1 cellular context compared by ENCODE assay signal in the genomic region with DNA sequence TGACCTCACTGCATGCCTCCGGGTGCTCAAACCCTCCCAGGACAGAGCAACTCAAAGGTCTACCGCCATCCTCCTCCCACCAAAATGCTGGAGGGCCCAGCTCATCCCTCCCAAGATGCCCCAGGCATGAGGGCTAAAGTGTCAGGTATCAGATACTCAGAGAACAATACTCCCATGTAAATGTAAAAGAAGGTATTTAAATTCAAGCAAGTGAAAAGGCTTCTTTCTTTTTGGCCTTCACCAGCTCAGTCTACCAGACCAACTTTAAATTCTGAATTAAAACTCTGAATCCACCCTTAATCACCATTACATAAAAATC.
TF ChIP-seq lines count a peak whose summit lies in the region.

No MANE protein-coding gene starts in this region.

TF ChIP-seq in GM23338, 12 proteins besides CTCF, POLR2A, EP300 and RAD21 (continued from another document):
- TF ChIP-seq ZNF462 (CRISPR knock-in tag; IDR thresholded peaks at IDR 0.05) (peak; percentile 82; the same call in 1 of the 2 replicates), ZNF331 (CRISPR knock-in tag; IDR thresholded peaks at IDR 0.05; ENCODE audit: low read depth) (no peak), NANOG (IDR thresholded peaks at IDR 0.05; ENCODE audit: borderline replicate concordance) (peak; percentile 74), STAT1 (IDR thresholded peaks at IDR 0.05; ENCODE audit: unreplicated experiment) (no peak), ZNF114 (CRISPR knock-in tag; IDR thresholded peaks at IDR 0.05) (peak; percentile 93), EZH2phosphoT487 (IDR thresholded peaks at IDR 0.05; ENCODE audit: unreplicated experiment) (no peak)
- TF ChIP-seq, protein P1, sequence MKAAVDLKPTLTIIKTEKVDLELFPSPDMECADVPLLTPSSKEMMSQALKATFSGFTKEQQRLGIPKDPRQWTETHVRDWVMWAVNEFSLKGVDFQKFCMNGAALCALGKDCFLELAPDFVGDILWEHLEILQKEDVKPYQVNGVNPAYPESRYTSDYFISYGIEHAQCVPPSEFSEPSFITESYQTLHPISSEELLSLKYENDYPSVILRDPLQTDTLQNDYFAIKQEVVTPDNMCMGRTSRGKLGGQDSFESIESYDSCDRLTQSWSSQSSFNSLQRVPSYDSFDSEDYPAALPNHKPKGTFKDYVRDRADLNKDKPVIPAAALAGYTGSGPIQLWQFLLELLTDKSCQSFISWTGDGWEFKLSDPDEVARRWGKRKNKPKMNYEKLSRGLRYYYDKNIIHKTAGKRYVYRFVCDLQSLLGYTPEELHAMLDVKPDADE (IDR thresholded peaks at IDR 0.05) = no peak
- TF ChIP-seq, protein P2, sequence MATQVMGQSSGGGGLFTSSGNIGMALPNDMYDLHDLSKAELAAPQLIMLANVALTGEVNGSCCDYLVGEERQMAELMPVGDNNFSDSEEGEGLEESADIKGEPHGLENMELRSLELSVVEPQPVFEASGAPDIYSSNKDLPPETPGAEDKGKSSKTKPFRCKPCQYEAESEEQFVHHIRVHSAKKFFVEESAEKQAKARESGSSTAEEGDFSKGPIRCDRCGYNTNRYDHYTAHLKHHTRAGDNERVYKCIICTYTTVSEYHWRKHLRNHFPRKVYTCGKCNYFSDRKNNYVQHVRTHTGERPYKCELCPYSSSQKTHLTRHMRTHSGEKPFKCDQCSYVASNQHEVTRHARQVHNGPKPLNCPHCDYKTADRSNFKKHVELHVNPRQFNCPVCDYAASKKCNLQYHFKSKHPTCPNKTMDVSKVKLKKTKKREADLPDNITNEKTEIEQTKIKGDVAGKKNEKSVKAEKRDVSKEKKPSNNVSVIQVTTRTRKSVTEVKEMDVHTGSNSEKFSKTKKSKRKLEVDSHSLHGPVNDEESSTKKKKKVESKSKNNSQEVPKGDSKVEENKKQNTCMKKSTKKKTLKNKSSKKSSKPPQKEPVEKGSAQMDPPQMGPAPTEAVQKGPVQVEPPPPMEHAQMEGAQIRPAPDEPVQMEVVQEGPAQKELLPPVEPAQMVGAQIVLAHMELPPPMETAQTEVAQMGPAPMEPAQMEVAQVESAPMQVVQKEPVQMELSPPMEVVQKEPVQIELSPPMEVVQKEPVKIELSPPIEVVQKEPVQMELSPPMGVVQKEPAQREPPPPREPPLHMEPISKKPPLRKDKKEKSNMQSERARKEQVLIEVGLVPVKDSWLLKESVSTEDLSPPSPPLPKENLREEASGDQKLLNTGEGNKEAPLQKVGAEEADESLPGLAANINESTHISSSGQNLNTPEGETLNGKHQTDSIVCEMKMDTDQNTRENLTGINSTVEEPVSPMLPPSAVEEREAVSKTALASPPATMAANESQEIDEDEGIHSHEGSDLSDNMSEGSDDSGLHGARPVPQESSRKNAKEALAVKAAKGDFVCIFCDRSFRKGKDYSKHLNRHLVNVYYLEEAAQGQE (IDR thresholded peaks at IDR 0.05; ENCODE audit: unreplicated experiment) = no peak
